In genomic region chr10:84548869-84549268, GRCh38 we compare ENCODE assay signal across 12 cellular contexts.
DNase-seq lines count a peak whose midpoint lies in the region; ATAC-seq and TF ChIP-seq lines count a peak whose summit lies in the region.
"Had no signal": no experiment of that assay in that cellular context is flagged by ENCODE, and none has a peak within 500 bp of the region (broad histone marks: within the 10 kb centered on the region; RNA-seq: fewer than 3 reads in every experiment).

No MANE protein-coding gene starts in this region.

- peaks cover 5% of the 10 kb centered on the region; the same call in 1 of the 3 replicates for H3K4me1 Mint-ChIP-seq in GM23338
- no peaks in the 10 kb centered on the region for H3K4me1 Mint-ChIP-seq in activated T-cell treated with anti-CD3 and anti-CD28 coated beads, Interleukin-2, amount 50 U/mL, for 72 hours (ENCODE audit: low read depth)

- intact Hi-C loops in left colon (cut with DNase I, micrococcal nuclease), result no loop called here

- no peaks in the 10 kb centered on the region for H3K36me3 ChIP-seq in GM23338 (ENCODE audit: insufficient read depth)
- no peaks in the 10 kb centered on the region for H3K36me3 ChIP-seq in kidney epithelial cell (ENCODE audit: control insufficient read depth, insufficient read depth, low read length)

- H3K27ac ChIP-seq in GM23338 (ENCODE audit: low read depth), result no peak overlapping the region

- H3K9me2 ChIP-seq in GM23338 (ENCODE audit: insufficient read depth), result no peaks in the 10 kb centered on the region

- peak; percentile 92 for ATAC-seq in GM23338
- peak; percentile 35; the same call in 1 of the 3 replicates for ATAC-seq in SK-N-SH treated with all-trans-retinoic acid at 6 μM for 48 hours
- ATAC-seq in left colon, result no peak
- no peak for ATAC-seq in activated T-cell treated with anti-CD3 and anti-CD28 coated beads, Interleukin-2, amount 50 U/mL, for 72 hours (replicated peaks in 1 of 2)

- H3K36me3 Mint-ChIP-seq in GM23338 (ENCODE audit: low read depth), result no peaks in the 10 kb centered on the region
- H3K36me3 Mint-ChIP-seq in activated T-cell treated with anti-CD3 and anti-CD28 coated beads, Interleukin-2, amount 50 U/mL, for 72 hours (ENCODE audit: insufficient read depth in 2 of 2), result no peaks in the 10 kb centered on the region

- H3K4me1 ChIP-seq in GM23338 (ENCODE audit: insufficient read depth), result no peaks in the 10 kb centered on the region

- no peak overlapping the region for H3K4me3 Mint-ChIP-seq in GM23338
- H3K4me3 Mint-ChIP-seq in activated T-cell treated with anti-CD3 and anti-CD28 coated beads, Interleukin-2, amount 50 U/mL, for 72 hours, result no peak overlapping the region

- no peak overlapping the region for H3K4me2 ChIP-seq in GM23338

- H4K20me1 ChIP-seq in GM23338 (replicated peaks; ENCODE audit: insufficient read depth), result no peaks in the 10 kb centered on the region

- peaks cover 6% of the 10 kb centered on the region for H3K27me3 Mint-ChIP-seq in GM23338 (ENCODE audit: insufficient read depth, low read depth, poor library complexity)
- H3K27me3 Mint-ChIP-seq in activated T-cell treated with anti-CD3 and anti-CD28 coated beads, Interleukin-2, amount 50 U/mL, for 72 hours (ENCODE audit: low read depth), result peaks cover 19% of the 10 kb centered on the region

- H3K27me3 ChIP-seq in GM23338 (ENCODE audit: insufficient read depth) (no peaks in the 10 kb centered on the region), kidney epithelial cell (ENCODE audit: control insufficient read depth, insufficient read depth, low read length) (peaks cover 2% of the 10 kb centered on the region)

- no peak overlapping the region for H3K27ac Mint-ChIP-seq in GM23338
- H3K27ac Mint-ChIP-seq in activated T-cell treated with anti-CD3 and anti-CD28 coated beads, Interleukin-2, amount 50 U/mL, for 72 hours, result no peak overlapping the region

- peak overlapping the region; percentile 74; the same call in 1 of the 2 replicates for H2AFZ ChIP-seq in GM23338

- no peaks in the 10 kb centered on the region for H3F3A ChIP-seq in GM23338 (replicated peaks; ENCODE audit: low read depth)

- H3K79me2 ChIP-seq in GM23338 (replicated peaks; ENCODE audit: insufficient read depth), result no peaks in the 10 kb centered on the region

- H3K9me3 Mint-ChIP-seq in GM23338, result no peaks in the 10 kb centered on the region
- H3K9me3 Mint-ChIP-seq in activated T-cell treated with anti-CD3 and anti-CD28 coated beads, Interleukin-2, amount 50 U/mL, for 72 hours, result no peaks in the 10 kb centered on the region

- TF ChIP-seq CTCF in GM23338 (conservative IDR thresholded peaks at IDR 0.05; ENCODE audit: low read depth in 2 of 2) (peak; percentile 81 to 86), kidney epithelial cell (IDR thresholded peaks at IDR 0.05; ENCODE audit: insufficient read depth, low read length, poor library complexity, severe bottlenecking) (peak; percentile 20)

- H3K4me3 ChIP-seq in GM23338 (no peak overlapping the region), kidney epithelial cell (ENCODE audit: low read depth, low read length) (no peak overlapping the region)
- H3K4me3 ChIP-seq: lung had no signal

- DNase-seq in CD1c-positive myeloid dendritic cell (ENCODE audit: extremely low spot score), result peak; percentile 8
- peak; percentile 82 for DNase-seq in GM23338 (ENCODE audit: low spot score)
- DNase-seq in kidney epithelial cell (ENCODE audit: low read depth), result no peak
- DNase-seq in left colon, result no peak
- DNase-seq in nucleus accumbens (lab: John Stamatoyannopoulos, UW), result no peak
- no peak for DNase-seq in cerebellum (ENCODE audit: low spot score)
- DNase-seq in activated T-cell treated with anti-CD3 and anti-CD28 coated beads, Interleukin-2, amount 50 U/mL, for 72 hours, result no peak
- DNase-seq: activated CD8-positive, alpha-beta memory T cell treated with anti-CD3 and anti-CD28 coated beads for 24 hours; NCI-H2171 treated with DMSO at 0.1 percent for 48 hours; SIG-M5 had no signal

TF ChIP-seq in GM23338, 12 proteins besides CTCF, POLR2A, EP300 and RAD21 (continues in another document):
- TF ChIP-seq, protein P1, sequence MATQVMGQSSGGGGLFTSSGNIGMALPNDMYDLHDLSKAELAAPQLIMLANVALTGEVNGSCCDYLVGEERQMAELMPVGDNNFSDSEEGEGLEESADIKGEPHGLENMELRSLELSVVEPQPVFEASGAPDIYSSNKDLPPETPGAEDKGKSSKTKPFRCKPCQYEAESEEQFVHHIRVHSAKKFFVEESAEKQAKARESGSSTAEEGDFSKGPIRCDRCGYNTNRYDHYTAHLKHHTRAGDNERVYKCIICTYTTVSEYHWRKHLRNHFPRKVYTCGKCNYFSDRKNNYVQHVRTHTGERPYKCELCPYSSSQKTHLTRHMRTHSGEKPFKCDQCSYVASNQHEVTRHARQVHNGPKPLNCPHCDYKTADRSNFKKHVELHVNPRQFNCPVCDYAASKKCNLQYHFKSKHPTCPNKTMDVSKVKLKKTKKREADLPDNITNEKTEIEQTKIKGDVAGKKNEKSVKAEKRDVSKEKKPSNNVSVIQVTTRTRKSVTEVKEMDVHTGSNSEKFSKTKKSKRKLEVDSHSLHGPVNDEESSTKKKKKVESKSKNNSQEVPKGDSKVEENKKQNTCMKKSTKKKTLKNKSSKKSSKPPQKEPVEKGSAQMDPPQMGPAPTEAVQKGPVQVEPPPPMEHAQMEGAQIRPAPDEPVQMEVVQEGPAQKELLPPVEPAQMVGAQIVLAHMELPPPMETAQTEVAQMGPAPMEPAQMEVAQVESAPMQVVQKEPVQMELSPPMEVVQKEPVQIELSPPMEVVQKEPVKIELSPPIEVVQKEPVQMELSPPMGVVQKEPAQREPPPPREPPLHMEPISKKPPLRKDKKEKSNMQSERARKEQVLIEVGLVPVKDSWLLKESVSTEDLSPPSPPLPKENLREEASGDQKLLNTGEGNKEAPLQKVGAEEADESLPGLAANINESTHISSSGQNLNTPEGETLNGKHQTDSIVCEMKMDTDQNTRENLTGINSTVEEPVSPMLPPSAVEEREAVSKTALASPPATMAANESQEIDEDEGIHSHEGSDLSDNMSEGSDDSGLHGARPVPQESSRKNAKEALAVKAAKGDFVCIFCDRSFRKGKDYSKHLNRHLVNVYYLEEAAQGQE (IDR thresholded peaks at IDR 0.05; ENCODE audit: unreplicated experiment), result no peak

TF ChIP-seq in SK-N-SH treated with all-trans-retinoic acid at 6 μM for 48 hours, 23 proteins besides CTCF, POLR2A, EP300 and RAD21:
- TF ChIP-seq POU6F1 (CRISPR knock-in tag; IDR thresholded peaks at IDR 0.05; ENCODE audit: borderline replicate concordance, low read depth) (no peak), CREB5 (CRISPR knock-in tag; IDR thresholded peaks at IDR 0.05; ENCODE audit: low read depth) (no peak), ISL1 (CRISPR knock-in tag; IDR thresholded peaks at IDR 0.05) (no peak), ESRRG (CRISPR knock-in tag; IDR thresholded peaks at IDR 0.05) (no peak), TOX (CRISPR knock-in tag; IDR thresholded peaks at IDR 0.05; ENCODE audit: borderline replicate concordance) (no peak), CSDC2 (CRISPR knock-in tag; IDR thresholded peaks at IDR 0.05) (no peak), SNAI2 (CRISPR knock-in tag; IDR thresholded peaks at IDR 0.05) (no peak), ZFP3 (CRISPR knock-in tag; IDR thresholded peaks at IDR 0.05) (no peak), ZNF70 (CRISPR knock-in tag; IDR thresholded peaks at IDR 0.05) (no peak)
- TF ChIP-seq, protein P2, sequence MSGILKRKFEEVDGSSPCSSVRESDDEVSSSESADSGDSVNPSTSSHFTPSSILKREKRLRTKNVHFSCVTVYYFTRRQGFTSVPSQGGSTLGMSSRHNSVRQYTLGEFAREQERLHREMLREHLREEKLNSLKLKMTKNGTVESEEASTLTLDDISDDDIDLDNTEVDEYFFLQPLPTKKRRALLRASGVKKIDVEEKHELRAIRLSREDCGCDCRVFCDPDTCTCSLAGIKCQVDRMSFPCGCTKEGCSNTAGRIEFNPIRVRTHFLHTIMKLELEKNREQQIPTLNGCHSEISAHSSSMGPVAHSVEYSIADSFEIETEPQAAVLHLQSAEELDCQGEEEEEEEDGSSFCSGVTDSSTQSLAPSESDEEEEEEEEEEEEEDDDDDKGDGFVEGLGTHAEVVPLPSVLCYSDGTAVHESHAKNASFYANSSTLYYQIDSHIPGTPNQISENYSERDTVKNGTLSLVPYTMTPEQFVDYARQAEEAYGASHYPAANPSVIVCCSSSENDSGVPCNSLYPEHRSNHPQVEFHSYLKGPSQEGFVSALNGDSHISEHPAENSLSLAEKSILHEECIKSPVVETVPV (CRISPR knock-in tag; IDR thresholded peaks at IDR 0.05), result no peak

Comparison
In these comparisons a context has a peak if more than half of its experiments do, and no peak if none do; other contexts are left out.
1. DNase-seq: peak in CD1c-positive myeloid dendritic cell (single experiment) and GM23338 (single experiment); none in kidney epithelial cell (single experiment), left colon (0 of 2), nucleus accumbens (0 of 56), cerebellum (single experiment) and activated T-cell treated with anti-CD3 and anti-CD28 coated beads, Interleukin-2, amount 50 U/mL, for 72 hours (0 of 2).
2. ATAC-seq: peak in GM23338 (single experiment) and SK-N-SH treated with all-trans-retinoic acid at 6 μM for 48 hours (single experiment); none in left colon (single experiment) and activated T-cell treated with anti-CD3 and anti-CD28 coated beads, Interleukin-2, amount 50 U/mL, for 72 hours (0 of 2).